Comparison of ENCODE assay signal across 19 cellular contexts in genomic region chr9:96495341-96495740, GRCh38. TPM values are rescaled to one million over a fixed set of nuclear protein-coding genes. Genes with fewer than 3 reads are reported as not detected.
DNase-seq lines count a peak whose midpoint lies in the region; FAIRE-seq and TF ChIP-seq lines count a peak whose summit lies in the region.
"Had no signal": no experiment of that assay in that cellular context is flagged by ENCODE, and none has a peak within 500 bp of the region (broad histone marks: within the 10 kb centered on the region; RNA-seq: fewer than 3 reads in every experiment).

No MANE protein-coding gene starts in this region.

- no peak for TF ChIP-seq POLR2A in transverse colon (IDR thresholded peaks at IDR 0.05)

- in situ Hi-C loops in transverse colon (cut with MboI; ENCODE audit: low pct_ligation_motif_present in 1 of 4, low pct_unique_long_range_greater_than_20kb in 1 of 4, low sequenced_read_pairs in 3 of 4), result no loop called here

- TF ChIP-seq CTCF in AG04450 (IDR thresholded peaks at IDR 0.05; ENCODE audit: low read depth, low read length) (no peak), astrocyte (IDR thresholded peaks at IDR 0.05; ENCODE audit: insufficient read depth, low read depth, low read length) (no peak), dorsolateral prefrontal cortex (IDR thresholded peaks at IDR 0.05 in 54 of 56, conservative IDR thresholded peaks at IDR 0.05 in 2 of 56; ENCODE audit: low read depth in 1 of 56, partially characterized antibody in 56 of 56) (no peak), transverse colon (IDR thresholded peaks at IDR 0.05) (no peak)

- H3K27me3 ChIP-seq in AG04450 (ENCODE audit: control insufficient read depth, insufficient read depth, low read length), result no peaks in the 10 kb centered on the region
- no peaks in the 10 kb centered on the region for H3K27me3 ChIP-seq in astrocyte (ENCODE audit: insufficient read depth, low read length)
- H3K27me3 ChIP-seq in dorsolateral prefrontal cortex, result no peaks in the 10 kb centered on the region
- H3K27me3 ChIP-seq in transverse colon, result no peaks in the 10 kb centered on the region

- no peaks in the 10 kb centered on the region for H3K27me3 Mint-ChIP-seq in astrocyte (ENCODE audit: low read depth, unreplicated experiment)
- H3K27me3 Mint-ChIP-seq: B cell had no signal

- no peak overlapping the region for H3K27ac Mint-ChIP-seq in astrocyte (ENCODE audit: unreplicated experiment)
- H3K27ac Mint-ChIP-seq: activated naive CD4-positive, alpha-beta T cell treated with anti-CD3 and anti-CD28 coated beads, Interleukin-2, amount 10 ng/mL, durations not matched to agents 7 days and 5 days; B cell had no signal

- H3K4me1 ChIP-seq in astrocyte (ENCODE audit: insufficient read depth, low read length) (peaks cover 4% of the 10 kb centered on the region), transverse colon (no peaks in the 10 kb centered on the region)

- CTCF ChIA-PET in AG04450 (lab: Charles Lee), result no interaction called here

- no peak overlapping the region for H3K4me2 ChIP-seq in astrocyte (ENCODE audit: low read length)

- H3K36me3 ChIP-seq in astrocyte (ENCODE audit: insufficient read depth, low read length), result peaks cover 7% of the 10 kb centered on the region
- no peaks in the 10 kb centered on the region for H3K36me3 ChIP-seq in transverse colon

- peak; percentile 67 for FAIRE-seq in astrocyte (lab: Jason Lieb, UNC)
- FAIRE-seq: D721Med, endometrium, H1 had no signal

- no peak for TF ChIP-seq EP300 in transverse colon (IDR thresholded peaks at IDR 0.05; ENCODE audit: low read depth)

- DNase-seq in AG04450 (ENCODE audit: low read depth, low spot score), result peak; percentile 78
- DNase-seq in GM04504 (ENCODE audit: low read depth), result peak; percentile 79
- DNase-seq in astrocyte (ENCODE audit: low read depth), result peak; percentile 97
- DNase-seq in iris pigment epithelial cell (ENCODE audit: low read depth), result peak; percentile 93
- DNase-seq in dorsolateral prefrontal cortex, result no peak
- no peak for DNase-seq in transverse colon
- no peak for DNase-seq in NCI-H748 treated with DMSO at 0.1 percent for 48 hours (lab: John Stamatoyannopoulos, UW)
- DNase-seq in NOMO-1 (lab: John Stamatoyannopoulos, UW; ENCODE audit: unreplicated experiment in 2 of 2), result no peak
- DNase-seq: activated CD8-positive, alpha-beta memory T cell treated with anti-CD3 and anti-CD28 coated beads, Interleukin-2, amount 50 U/mL, for 4 hours; activated naive CD4-positive, alpha-beta T cell treated with anti-CD3 and anti-CD28 coated beads, Interleukin-2, amount 10 ng/mL, durations not matched to agents 7 days and 5 days; hypothalamus; left colon; NCI-H2029 treated with DMSO at 0.1 percent for 48 hours; NCI-H82; T-helper 1 cell had no signal

- 77 to 84% methylated on average over 4 to 11 of the region's 11 CpGs for WGBS in transverse colon (ENCODE audit: low coverage in 1 of 2), 2 donors

- H3K4me1 Mint-ChIP-seq in astrocyte (ENCODE audit: low read depth, unreplicated experiment), result peaks cover 19% of the 10 kb centered on the region
- H3K4me1 Mint-ChIP-seq: B cell had no signal

- H3K9ac ChIP-seq in astrocyte (ENCODE audit: low read length), result no peak overlapping the region

- H3K36me3 Mint-ChIP-seq in astrocyte (ENCODE audit: low read depth, unreplicated experiment), result peaks cover 12% of the 10 kb centered on the region

- intact Hi-C loops in dorsolateral prefrontal cortex (cut with DNase I), result loop anchor here in 1 of 2 donors (5.0 kb wide), 1 partner anchor 72 kb away; no protein-coding TSS in a partner anchor
- intact Hi-C loops in transverse colon (cut with DNase I; ENCODE audit: low total_unique reads), result no loop called here

- POLR2A ChIA-PET in AG04450 (lab: Yijun Ruan, JAX), result no interaction called here

- no peaks in the 10 kb centered on the region for H3K79me2 ChIP-seq in astrocyte (ENCODE audit: insufficient read depth, low read length)

- no peaks in the 10 kb centered on the region for H4K20me1 ChIP-seq in astrocyte (ENCODE audit: insufficient read depth, low read length)

- H3K4me3 Mint-ChIP-seq in astrocyte (ENCODE audit: unreplicated experiment), result no peak overlapping the region
- H3K4me3 Mint-ChIP-seq: activated naive CD4-positive, alpha-beta T cell treated with anti-CD3 and anti-CD28 coated beads, Interleukin-2, amount 10 ng/mL, durations not matched to agents 7 days and 5 days; B cell had no signal

- H3K9me3 ChIP-seq in AG04450 (ENCODE audit: control insufficient read depth, insufficient read depth, low read length) (peaks cover 8% of the 10 kb centered on the region; the same call in 1 of the 2 replicates), astrocyte (ENCODE audit: insufficient read depth, low read depth, low read length) (no peaks in the 10 kb centered on the region), transverse colon (no peaks in the 10 kb centered on the region)

- H3K4me3 ChIP-seq in AG04450 (ENCODE audit: low read depth, low read length) (no peak overlapping the region), astrocyte (ENCODE audit: insufficient read depth, low read depth, low read length) (no peak overlapping the region), dorsolateral prefrontal cortex (no peak overlapping the region), transverse colon (no peak overlapping the region)

- H2AFZ ChIP-seq in astrocyte (ENCODE audit: low read depth, low read length), result no peak overlapping the region

- peak overlapping the region; percentile 83 for H3K27ac ChIP-seq in AG04450 (ENCODE audit: low read depth, low read length)
- no peak overlapping the region for H3K27ac ChIP-seq in astrocyte (ENCODE audit: low read depth, low read length)
- peak overlapping the region in 6 of 59 donors; percentile 2 to 61 (median 33) for H3K27ac ChIP-seq in dorsolateral prefrontal cortex
- no peak overlapping the region for H3K27ac ChIP-seq in transverse colon

- H3K9me3 Mint-ChIP-seq in astrocyte (ENCODE audit: unreplicated experiment), result no peaks in the 10 kb centered on the region
- H3K9me3 Mint-ChIP-seq: activated naive CD4-positive, alpha-beta T cell treated with anti-CD3 and anti-CD28 coated beads, Interleukin-2, amount 10 ng/mL, durations not matched to agents 7 days and 5 days had no signal

RNA-seq across cellular contexts. Expression of gene HABP4, which starts 45.4 kb away (rescaled TPM):
- polyA plus RNA-seq in AG04450 (2011; rRNA removed), result 8.9 and 10.8 TPM in 2 replicates
- 2.7 and 4.2 TPM in 2 replicates for polyA minus RNA-seq in AG04450 (2011; rRNA and poly(A)+ RNA removed)
- total RNA-seq in astrocyte (18.1 and 20.1 TPM in 2 replicates), dorsolateral prefrontal cortex (100 to 1,000 TPM in 42 of 120 experiments, 10 to 100 TPM in 78; 55.7 to 140 (median 94.3) TPM), transverse colon (10 to 100 TPM in 1 of 4 donors, 1 to 10 TPM in 3; 1.9 to 11.3 (median 5.0) TPM)

Comparison
In these comparisons a context has a peak if more than half of its experiments do, and no peak if none do; other contexts are left out.
1. DNase-seq: peak in AG04450 (single experiment), GM04504 (single experiment), astrocyte (single experiment) and iris pigment epithelial cell (single experiment); none in dorsolateral prefrontal cortex (0 of 10), transverse colon (single experiment), NCI-H748 treated with DMSO at 0.1 percent for 48 hours (single experiment) and NOMO-1 (0 of 2).